8 cellular contexts compared by ENCODE assay signal in the genomic region with DNA sequence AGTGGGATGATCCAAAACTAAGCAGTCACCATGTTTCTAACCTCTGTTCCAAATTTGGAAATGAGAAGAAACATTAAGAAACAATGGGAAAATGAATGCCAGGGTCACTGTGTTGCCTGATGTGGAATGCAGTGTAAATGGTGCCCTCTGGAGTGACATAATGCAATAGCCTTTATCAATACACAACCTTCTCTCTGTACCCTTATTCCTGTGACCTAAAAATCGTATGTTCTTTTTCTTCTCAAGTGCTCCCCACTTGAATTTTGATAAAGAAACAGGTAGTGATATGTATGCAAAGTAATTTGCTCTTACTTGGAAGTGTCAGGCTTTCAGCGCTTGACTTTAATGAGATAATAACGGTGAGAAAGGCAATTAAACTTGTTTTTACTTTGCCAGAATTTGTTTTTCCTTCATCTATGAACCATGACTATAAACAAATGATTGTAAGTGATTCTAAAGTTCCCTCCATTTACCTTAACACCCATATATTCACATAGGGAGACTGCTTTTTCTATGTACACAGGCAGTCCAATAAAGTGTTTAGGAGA.
DNase-seq lines count a peak whose midpoint lies in the region; ATAC-seq, FAIRE-seq and TF ChIP-seq lines count a peak whose summit lies in the region.

No MANE protein-coding gene starts in this region.

- H3K36me3 ChIP-seq in liver (ENCODE audit: control insufficient read depth in 4 of 4, insufficient read depth in 3 of 4, low read depth in 1 of 4, low read length in 3 of 4): no peaks in the 10 kb centered on the region
- no peaks in the 10 kb centered on the region for H3K36me3 ChIP-seq in CD4-positive, alpha-beta memory T cell (ENCODE audit: insufficient read depth, low read length)

- H3K4me1 Mint-ChIP-seq in CD4-positive, alpha-beta memory T cell: no peaks in the 10 kb centered on the region

- H3K27me3 ChIP-seq in liver (ENCODE audit: control insufficient read depth in 4 of 4, insufficient read depth in 4 of 4, low read length in 3 of 4): no peaks in the 10 kb centered on the region
- no peaks in the 10 kb centered on the region for H3K27me3 ChIP-seq in CD4-positive, alpha-beta memory T cell (ENCODE audit: insufficient read depth, low read length)

- TF ChIP-seq CTCF in C4-2B (conservative IDR thresholded peaks at IDR 0.05): peak; percentile 81
- TF ChIP-seq CTCF in liver (IDR thresholded peaks at IDR 0.05; ENCODE audit: low read depth, low read length, missing input control): peak; percentile 71

- H3K36me3 Mint-ChIP-seq in CD4-positive, alpha-beta memory T cell: no peaks in the 10 kb centered on the region

- DNase-seq in HTR-8/SVneo (ENCODE audit: insufficient read length, low spot score) (peak; percentile 42), astrocyte of the hippocampus (ENCODE audit: low read depth, low spot score) (peak; percentile 50)
- DNase-seq in stimulated activated CD4-positive, alpha-beta T cell treated with anti-CD3 and anti-CD28 coated beads, Interleukin-1b, Interleukin-23, amount 100 ng/mL, for 48 hours: no peak
- no peak for DNase-seq in activated T-cell treated with anti-CD3 and anti-CD28 coated beads, Interleukin-2, amount 50 U/mL, for 1 hour
- no peak for DNase-seq in CD4-positive, alpha-beta memory T cell

- no peaks in the 10 kb centered on the region for H3K9me3 ChIP-seq in liver (ENCODE audit: control insufficient read depth in 4 of 4, low read length in 3 of 4)
- no peaks in the 10 kb centered on the region for H3K9me3 ChIP-seq in CD4-positive, alpha-beta memory T cell (ENCODE audit: control insufficient read depth in 1 of 2, low read length in 2 of 2)

- peak; percentile 83 for FAIRE-seq in HTR-8/SVneo (lab: Jason Lieb, UNC)

- H3K9ac ChIP-seq in liver (ENCODE audit: low read depth in 1 of 2, low read length in 2 of 2): no peak overlapping the region

- no peak overlapping the region for H3K4me3 Mint-ChIP-seq in CD4-positive, alpha-beta memory T cell

- POLR2A ChIA-PET in CD4-positive, alpha-beta memory T cell (lab: Charles Lee; ENCODE audit: partially characterized antibody): no interaction called here

- intact Hi-C loops in CD4-positive, alpha-beta memory T cell (cut with micrococcal nuclease): no loop called here

- H3K27ac ChIP-seq in C4-2B (no peak overlapping the region), liver (ENCODE audit: low read depth in 1 of 2, low read length in 2 of 2) (no peak overlapping the region)
- no peak overlapping the region for H3K27ac ChIP-seq in CD4-positive, alpha-beta memory T cell (ENCODE audit: low read depth, low read length)

- H3K27ac Mint-ChIP-seq in CD4-positive, alpha-beta memory T cell: no peak overlapping the region

- peak; percentile 91 to 93 for TF ChIP-seq RAD21 in liver (IDR thresholded peaks at IDR 0.05)

- peaks cover 0 to 6% (median 4%) of the 10 kb centered on the region in 8 donors for H3K9me3 Mint-ChIP-seq in CD4-positive, alpha-beta memory T cell

- no peaks in the 10 kb centered on the region for H3K27me3 Mint-ChIP-seq in CD4-positive, alpha-beta memory T cell

- H3K4me1 ChIP-seq in liver (ENCODE audit: control insufficient read depth in 4 of 4, insufficient read depth in 4 of 4, low read length in 3 of 4): peaks cover 0 to 5% (median 1%) of the 10 kb centered on the region in 4 donors
- H3K4me1 ChIP-seq in CD4-positive, alpha-beta memory T cell (ENCODE audit: insufficient read depth, low read length): no peaks in the 10 kb centered on the region

- WGBS in liver: 47% methylated on average over 3 of the region's 3 CpGs

- ATAC-seq in HG03342 (IDR thresholded peaks at IDR 0.05; ENCODE audit: unreplicated experiment): no peak

- CTCF ChIA-PET in CD4-positive, alpha-beta memory T cell (lab: Charles Lee; ENCODE audit: partially characterized antibody): no interaction called here

- no peak overlapping the region for H3K4me3 ChIP-seq in liver (ENCODE audit: low read depth in 1 of 3, low read length in 3 of 3)
- H3K4me3 ChIP-seq in CD4-positive, alpha-beta memory T cell (ENCODE audit: low read length in 2 of 2): no peak overlapping the region

TF ChIP-seq in liver, 16 proteins besides CTCF, POLR2A, EP300 and RAD21:
- TF ChIP-seq, protein P1, sequence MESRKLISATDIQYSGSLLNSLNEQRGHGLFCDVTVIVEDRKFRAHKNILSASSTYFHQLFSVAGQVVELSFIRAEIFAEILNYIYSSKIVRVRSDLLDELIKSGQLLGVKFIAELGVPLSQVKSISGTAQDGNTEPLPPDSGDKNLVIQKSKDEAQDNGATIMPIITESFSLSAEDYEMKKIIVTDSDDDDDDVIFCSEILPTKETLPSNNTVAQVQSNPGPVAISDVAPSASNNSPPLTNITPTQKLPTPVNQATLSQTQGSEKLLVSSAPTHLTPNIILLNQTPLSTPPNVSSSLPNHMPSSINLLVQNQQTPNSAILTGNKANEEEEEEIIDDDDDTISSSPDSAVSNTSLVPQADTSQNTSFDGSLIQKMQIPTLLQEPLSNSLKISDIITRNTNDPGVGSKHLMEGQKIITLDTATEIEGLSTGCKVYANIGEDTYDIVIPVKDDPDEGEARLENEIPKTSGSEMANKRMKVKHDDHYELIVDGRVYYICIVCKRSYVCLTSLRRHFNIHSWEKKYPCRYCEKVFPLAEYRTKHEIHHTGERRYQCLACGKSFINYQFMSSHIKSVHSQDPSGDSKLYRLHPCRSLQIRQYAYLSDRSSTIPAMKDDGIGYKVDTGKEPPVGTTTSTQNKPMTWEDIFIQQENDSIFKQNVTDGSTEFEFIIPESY (IDR thresholded peaks at IDR 0.05): no peak
- TF ChIP-seq, protein P2, sequence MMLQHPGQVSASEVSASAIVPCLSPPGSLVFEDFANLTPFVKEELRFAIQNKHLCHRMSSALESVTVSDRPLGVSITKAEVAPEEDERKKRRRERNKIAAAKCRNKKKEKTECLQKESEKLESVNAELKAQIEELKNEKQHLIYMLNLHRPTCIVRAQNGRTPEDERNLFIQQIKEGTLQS (IDR thresholded peaks at IDR 0.05): no peak
- TF ChIP-seq GABPA (IDR thresholded peaks at IDR 0.05 in 1 of 2, conservative IDR thresholded peaks at IDR 0.05 in 1 of 2) (no peak), YY1 (IDR thresholded peaks at IDR 0.05) (peak; percentile 45), SP1 (IDR thresholded peaks at IDR 0.05) (no peak), JUND (IDR thresholded peaks at IDR 0.05) (no peak), TAF1 (conservative IDR thresholded peaks at IDR 0.05) (no peak), HNF4G (IDR thresholded peaks at IDR 0.05) (no peak), NR2F2 (IDR thresholded peaks at IDR 0.05) (no peak), HNF4A (conservative IDR thresholded peaks at IDR 0.05) (peak; percentile 8 to 50), EGR1 (IDR thresholded peaks at IDR 0.05; ENCODE audit: low read depth in 2 of 2) (no peak), RXRA (IDR thresholded peaks at IDR 0.05) (peak in 1 of 2 donors; percentile 52), FOXA2 (IDR thresholded peaks at IDR 0.05) (peak; percentile 22), FOXA1 (IDR thresholded peaks at IDR 0.05) (no peak)
- TF ChIP-seq, protein P3, sequence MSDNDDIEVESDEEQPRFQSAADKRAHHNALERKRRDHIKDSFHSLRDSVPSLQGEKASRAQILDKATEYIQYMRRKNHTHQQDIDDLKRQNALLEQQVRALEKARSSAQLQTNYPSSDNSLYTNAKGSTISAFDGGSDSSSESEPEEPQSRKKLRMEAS (IDR thresholded peaks at IDR 0.05): no peak
- TF ChIP-seq, protein P4, sequence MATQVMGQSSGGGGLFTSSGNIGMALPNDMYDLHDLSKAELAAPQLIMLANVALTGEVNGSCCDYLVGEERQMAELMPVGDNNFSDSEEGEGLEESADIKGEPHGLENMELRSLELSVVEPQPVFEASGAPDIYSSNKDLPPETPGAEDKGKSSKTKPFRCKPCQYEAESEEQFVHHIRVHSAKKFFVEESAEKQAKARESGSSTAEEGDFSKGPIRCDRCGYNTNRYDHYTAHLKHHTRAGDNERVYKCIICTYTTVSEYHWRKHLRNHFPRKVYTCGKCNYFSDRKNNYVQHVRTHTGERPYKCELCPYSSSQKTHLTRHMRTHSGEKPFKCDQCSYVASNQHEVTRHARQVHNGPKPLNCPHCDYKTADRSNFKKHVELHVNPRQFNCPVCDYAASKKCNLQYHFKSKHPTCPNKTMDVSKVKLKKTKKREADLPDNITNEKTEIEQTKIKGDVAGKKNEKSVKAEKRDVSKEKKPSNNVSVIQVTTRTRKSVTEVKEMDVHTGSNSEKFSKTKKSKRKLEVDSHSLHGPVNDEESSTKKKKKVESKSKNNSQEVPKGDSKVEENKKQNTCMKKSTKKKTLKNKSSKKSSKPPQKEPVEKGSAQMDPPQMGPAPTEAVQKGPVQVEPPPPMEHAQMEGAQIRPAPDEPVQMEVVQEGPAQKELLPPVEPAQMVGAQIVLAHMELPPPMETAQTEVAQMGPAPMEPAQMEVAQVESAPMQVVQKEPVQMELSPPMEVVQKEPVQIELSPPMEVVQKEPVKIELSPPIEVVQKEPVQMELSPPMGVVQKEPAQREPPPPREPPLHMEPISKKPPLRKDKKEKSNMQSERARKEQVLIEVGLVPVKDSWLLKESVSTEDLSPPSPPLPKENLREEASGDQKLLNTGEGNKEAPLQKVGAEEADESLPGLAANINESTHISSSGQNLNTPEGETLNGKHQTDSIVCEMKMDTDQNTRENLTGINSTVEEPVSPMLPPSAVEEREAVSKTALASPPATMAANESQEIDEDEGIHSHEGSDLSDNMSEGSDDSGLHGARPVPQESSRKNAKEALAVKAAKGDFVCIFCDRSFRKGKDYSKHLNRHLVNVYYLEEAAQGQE (IDR thresholded peaks at IDR 0.05): no peak

Comparison
In these comparisons a context has a peak if more than half of its experiments do, and no peak if none do; other contexts are left out.
1. DNase-seq: peak in HTR-8/SVneo (single experiment) and astrocyte of the hippocampus (single experiment); none in stimulated activated CD4-positive, alpha-beta T cell treated with anti-CD3 and anti-CD28 coated beads, Interleukin-1b, Interleukin-23, amount 100 ng/mL, for 48 hours (single experiment), activated T-cell treated with anti-CD3 and anti-CD28 coated beads, Interleukin-2, amount 50 U/mL, for 1 hour (single experiment) and CD4-positive, alpha-beta memory T cell (0 of 5).